In genomic region chr3:108838411-108838810, GRCh38 we compare ENCODE assay signal across 23 cellular contexts. TPM values are rescaled to one million over a fixed set of nuclear protein-coding genes. Genes with fewer than 3 reads are reported as not detected.
DNase-seq lines count a peak whose midpoint lies in the region; ATAC-seq and TF ChIP-seq lines count a peak whose summit lies in the region.
"Had no signal": no experiment of that assay in that cellular context is flagged by ENCODE, and none has a peak within 500 bp of the region (broad histone marks: within the 10 kb centered on the region; RNA-seq: fewer than 3 reads in every experiment).

No MANE protein-coding gene starts in this region.

- H3K4me1 Mint-ChIP-seq in T-cell = peaks cover 85 to 93% (median 88%) of the 10 kb centered on the region in 3 donors
- H3K4me1 Mint-ChIP-seq: activated B cell treated with CpG ODN at 0.5 μM for 24 hours, nephron had no signal

- peak in 1 of 34 experiments; percentile 4 for DNase-seq in T-cell
- DNase-seq in activated CD4-positive, alpha-beta T cell treated with anti-CD3 and anti-CD28 coated beads, Interleukin-2, amount 50 U/mL, for 48 hours = peak; percentile 56 to 68
- peak in 1 of 2 donors; percentile 48 for DNase-seq in activated naive CD4-positive, alpha-beta T cell treated with anti-CD3 and anti-CD28 coated beads, Interleukin-2, amount 50 U/mL, for 72 hours (ENCODE audit: low spot score in 2 of 2)
- DNase-seq in stimulated activated CD4-positive, alpha-beta T cell treated with anti-CD3 and anti-CD28 coated beads, TNF-alpha, amount 100 ng/mL, for 48 hours (ENCODE audit: low read depth in 3 of 3) = peak; percentile 37 to 55 (median 38)
- no peak for DNase-seq in PC-3
- no peak for DNase-seq in HuH-7.5 (ENCODE audit: low spot score)
- DNase-seq in right cardiac atrium = no peak
- DNase-seq: activated B cell treated with CpG ODN at 0.5 μM for 24 hours; AML-193; DMS 273 treated with DMSO at 0.1 percent for 48 hours; effector CD8-positive, alpha-beta T cell; GF-D8; GOT3; heart left ventricle; mammary epithelial cell; NCI-H146; NCI-H2227 treated with DMSO at 0.1 percent for 48 hours; NK-92 treated with Interleukin-12 subunit alpha and Interleukin-12 subunit beta, amount 100 ng/mL, for 24 hours had no signal

- no peaks in the 10 kb centered on the region; the same call in 1 of the 2 replicates for H4K20me1 ChIP-seq in PC-3 (ENCODE audit: low read length)

- WGBS in right cardiac atrium = 60% methylated on average over 3 of the region's 3 CpGs

- no peaks in the 10 kb centered on the region for H3K27me3 Mint-ChIP-seq in T-cell

- POLR2A ChIA-PET in T-cell (lab: Charles Lee) (interaction anchor here (0.5 to 1.0 kb wide), 3 partner anchors 10 to 975 kb away, joined by 3 read pairs; no protein-coding TSS in a partner anchor), PC-3 (lab: Charles Lee; ENCODE audit: unreplicated experiment) (no interaction called here)

- H3K9me2 ChIP-seq in PC-3 (replicated peaks; ENCODE audit: low read length) = no peaks in the 10 kb centered on the region

- no peaks in the 10 kb centered on the region for H3F3A ChIP-seq in PC-3 (ENCODE audit: low read length, unreplicated experiment)

- BruUV-seq in PC-3 (replicated peaks; lab: Mats Ljungman, UMichigan) = no TSS peak

- intact Hi-C loops in PC-3 (cut with micrococcal nuclease) = no loop called here
- intact Hi-C loops in right cardiac atrium (cut with DNase I) = no loop called here

- no peak overlapping the region for H3K9ac ChIP-seq in PC-3 (ENCODE audit: low read length)

- H3K4me2 ChIP-seq in PC-3 (ENCODE audit: low read length) = no peak overlapping the region

- H3K27me3 ChIP-seq in PC-3 (ENCODE audit: low read length) (peaks cover 83% of the 10 kb centered on the region), right cardiac atrium (ENCODE audit: control insufficient read depth, insufficient read depth) (no peaks in the 10 kb centered on the region)
- H3K27me3 ChIP-seq: cardiac muscle cell, heart left ventricle, tibial nerve had no signal

- peak overlapping the region; percentile 80 to 95 for H3K27ac Mint-ChIP-seq in T-cell
- peak overlapping the region; percentile 97 to 99 for H3K27ac Mint-ChIP-seq in activated naive CD4-positive, alpha-beta T cell treated with anti-CD3 and anti-CD28 coated beads, Interleukin-2, amount 50 U/mL, for 72 hours
- H3K27ac Mint-ChIP-seq: activated B cell treated with CpG ODN at 0.5 μM for 24 hours, nephron had no signal

- H3K36me3 Mint-ChIP-seq in T-cell = peaks cover 61% of the 10 kb centered on the region
- peaks cover 7 to 28% of the 10 kb centered on the region in 2 donors for H3K36me3 Mint-ChIP-seq in activated naive CD4-positive, alpha-beta T cell treated with anti-CD3 and anti-CD28 coated beads, Interleukin-2, amount 50 U/mL, for 72 hours

- H3K36me3 ChIP-seq in PC-3 (ENCODE audit: low read depth, low read length) = no peaks in the 10 kb centered on the region
- H3K36me3 ChIP-seq: cardiac muscle cell, heart left ventricle, prostate gland, tibial nerve had no signal

- ATAC-seq in T-cell (replicated peaks in 1 of 4) (peak in 3 of 4 experiments; percentile 22 to 37 (median 28)), PC-3 (no peak), right cardiac atrium (no peak)
- ATAC-seq in activated naive CD4-positive, alpha-beta T cell treated with anti-CD3 and anti-CD28 coated beads, Interleukin-2, amount 50 U/mL, for 72 hours = peak; percentile 84 to 87
- ATAC-seq: heart left ventricle had no signal

- H3K4me3 ChIP-seq in PC-3 (ENCODE audit: low read length) = no peak overlapping the region
- H3K4me3 ChIP-seq in right cardiac atrium (ENCODE audit: low read length) = no peak overlapping the region
- H3K4me3 ChIP-seq: cardiac muscle cell, heart left ventricle, prostate gland, tibial nerve had no signal

- peak overlapping the region; percentile 37 to 73 (median 62) for H3K4me3 Mint-ChIP-seq in T-cell
- H3K4me3 Mint-ChIP-seq: activated B cell treated with CpG ODN at 0.5 μM for 24 hours, nephron had no signal

- H3K9me3 ChIP-seq in PC-3 (ENCODE audit: low read length) (no peaks in the 10 kb centered on the region), right cardiac atrium (ENCODE audit: control insufficient read depth, low read length) (no peaks in the 10 kb centered on the region)
- H3K9me3 ChIP-seq: heart left ventricle, prostate gland, tibial nerve had no signal

- CTCF ChIA-PET in T-cell (lab: Charles Lee) = interaction anchor here in 1 of 2 donors (0.9 to 1.1 kb wide), 4 partner anchors 11 to 361 kb away, joined by 3 to 4 read pairs (median 3); no protein-coding TSS in a partner anchor
- CTCF ChIA-PET in PC-3 (lab: Charles Lee) = no interaction called here

- H3K27ac ChIP-seq in PC-3 (ENCODE audit: low read length) (no peak overlapping the region), right cardiac atrium (ENCODE audit: low read length) (no peak overlapping the region)
- H3K27ac ChIP-seq: cardiac muscle cell, heart left ventricle, prostate gland, tibial nerve had no signal

- H2AFZ ChIP-seq in PC-3 (ENCODE audit: low read length) = no peak overlapping the region

- H3K4me1 ChIP-seq in PC-3 (ENCODE audit: insufficient read depth, low read length) (no peaks in the 10 kb centered on the region), right cardiac atrium (ENCODE audit: control insufficient read depth, insufficient read depth, low read length) (no peaks in the 10 kb centered on the region)
- H3K4me1 ChIP-seq: prostate gland, tibial nerve had no signal

- no peak for TF ChIP-seq CTCF in PC-3 (conservative IDR thresholded peaks at IDR 0.05; ENCODE audit: low read depth, low read length)

- no peaks in the 10 kb centered on the region for H3K9me3 Mint-ChIP-seq in T-cell
- no peaks in the 10 kb centered on the region for H3K9me3 Mint-ChIP-seq in activated naive CD4-positive, alpha-beta T cell treated with anti-CD3 and anti-CD28 coated beads, Interleukin-2, amount 50 U/mL, for 72 hours
- H3K9me3 Mint-ChIP-seq: activated B cell treated with CpG ODN at 0.5 μM for 24 hours, nephron had no signal

- H3K79me2 ChIP-seq in PC-3 (ENCODE audit: low read length) = no peaks in the 10 kb centered on the region

RNA-seq across cellular contexts. Expression of gene TRAT1, which starts 15.8 kb away (rescaled TPM):
- total RNA-seq in T-cell (100 to 1,000 TPM in 3 of 5 donors, 10 to 100 TPM in 2; 91.3 to 146 (median 113) TPM), PC-3 (2014; rRNA removed) (not detected in 2 replicates), right cardiac atrium (under 1 TPM in 3 of 4 donors, not detected in 1; 0.18 to 0.31 (median 0.20) TPM)
- 10 to 100 TPM; 11.8 to 25.9 TPM for total RNA-seq in activated naive CD4-positive, alpha-beta T cell treated with anti-CD3 and anti-CD28 coated beads, Interleukin-2, amount 50 U/mL, for 72 hours
- polyA plus RNA-seq in right cardiac atrium = not detected
- total RNA-seq: activated B cell treated with CpG ODN at 0.5 μM for 24 hours, cardiac muscle cell, fibroblast of lung, mammary epithelial cell, prostate gland had no signal
- polyA plus RNA-seq: cardiac muscle cell, fibroblast of lung, mammary epithelial cell had no signal

Comparison
In these comparisons a context has a peak if more than half of its experiments do, and no peak if none do; other contexts are left out.
1. ATAC-seq: peak in T-cell (3 of 4) and activated naive CD4-positive, alpha-beta T cell treated with anti-CD3 and anti-CD28 coated beads, Interleukin-2, amount 50 U/mL, for 72 hours (2 of 2); none in PC-3 (single experiment) and right cardiac atrium (0 of 2).
2. DNase-seq: peak in activated CD4-positive, alpha-beta T cell treated with anti-CD3 and anti-CD28 coated beads, Interleukin-2, amount 50 U/mL, for 48 hours (2 of 2) and stimulated activated CD4-positive, alpha-beta T cell treated with anti-CD3 and anti-CD28 coated beads, TNF-alpha, amount 100 ng/mL, for 48 hours (3 of 3); none in PC-3 (single experiment), HuH-7.5 (single experiment) and right cardiac atrium (0 of 3).
3. RNA of gene TRAT1, which starts 15.8 kb away (total RNA-seq): 91.3 to 146 TPM in T-cell and 11.8 to 25.9 TPM in activated naive CD4-positive, alpha-beta T cell treated with anti-CD3 and anti-CD28 coated beads, Interleukin-2, amount 50 U/mL, for 72 hours; 0.18 to 0.31 TPM in right cardiac atrium and not detected in PC-3; every median in the first group is over 4 times any median in the second.